ENCODE assay signal across 8 cellular contexts in genomic region chr10:119602241-119603095, GRCh38. TPM values are rescaled to one million over a fixed set of nuclear protein-coding genes. Genes with fewer than 3 reads are reported as not detected.
DNase-seq lines count a peak whose midpoint lies in the region; ATAC-seq, FAIRE-seq and TF ChIP-seq lines count a peak whose summit lies in the region.

No MANE protein-coding gene starts in this region.

- peaks cover 4% of the 10 kb centered on the region for H3K36me3 Mint-ChIP-seq in activated CD8-positive, alpha-beta T cell treated with anti-CD3 and anti-CD28 coated beads, Interleukin-2, amount 10 ng/mL, durations not matched to agents 7 days and 5 days (ENCODE audit: low read depth)

- H3K4me3 Mint-ChIP-seq in activated CD8-positive, alpha-beta T cell treated with anti-CD3 and anti-CD28 coated beads, Interleukin-2, amount 10 ng/mL, durations not matched to agents 7 days and 5 days = no peak overlapping the region

- peak; percentile 45 for DNase-seq in GM03348 (ENCODE audit: low spot score)
- peak; percentile 66 for DNase-seq in activated CD8-positive, alpha-beta T cell treated with anti-CD3 and anti-CD28 coated beads, Interleukin-2, amount 10 ng/mL, durations not matched to agents 7 days and 5 days
- DNase-seq in keratinocyte (ENCODE audit: low read depth, low spot score) = no peak
- no peak for DNase-seq in epidermal melanocyte (ENCODE audit: insufficient read length, low spot score)
- no peak for DNase-seq in NCI-H128 (lab: John Stamatoyannopoulos, UW; ENCODE audit: unreplicated experiment)

- H3K9me1 ChIP-seq in keratinocyte (ENCODE audit: control insufficient read depth, extremely low read depth, insufficient read depth, low read length) = no peaks in the 10 kb centered on the region

- no peak overlapping the region for H2AFZ ChIP-seq in keratinocyte (ENCODE audit: control insufficient read depth, low read length)

- ATAC-seq in activated CD8-positive, alpha-beta T cell treated with anti-CD3 and anti-CD28 coated beads, Interleukin-2, amount 10 ng/mL, durations not matched to agents 7 days and 5 days = peak; percentile 89
- ATAC-seq in GM18520 (IDR thresholded peaks at IDR 0.05; ENCODE audit: unreplicated experiment) (no peak), HG03432 (IDR thresholded peaks at IDR 0.05; ENCODE audit: unreplicated experiment) (no peak)

- H3K4me1 ChIP-seq in keratinocyte (ENCODE audit: control insufficient read depth, extremely low read depth, insufficient read depth, low read length) = peaks cover 5% of the 10 kb centered on the region

- H3K27ac Mint-ChIP-seq in activated CD8-positive, alpha-beta T cell treated with anti-CD3 and anti-CD28 coated beads, Interleukin-2, amount 10 ng/mL, durations not matched to agents 7 days and 5 days = no peak overlapping the region

- no peaks in the 10 kb centered on the region for H4K20me1 ChIP-seq in keratinocyte (ENCODE audit: control insufficient read depth, extremely low read depth, insufficient read depth, low read length)

- TF ChIP-seq CTCF in keratinocyte (optimal IDR thresholded peaks at IDR 0.05 in 1 of 3, IDR thresholded peaks at IDR 0.05 in 1 of 3, conservative IDR thresholded peaks at IDR 0.05 in 1 of 3; ENCODE audit: extremely low read depth in 1 of 3, insufficient read depth in 2 of 3, low read length in 3 of 3) = peak; percentile 63 to 84 (median 66)

- no peaks in the 10 kb centered on the region for H3K27me3 ChIP-seq in keratinocyte (ENCODE audit: control insufficient read depth, extremely low read depth, insufficient read depth, low read length)

- no peak overlapping the region for H3K9ac ChIP-seq in keratinocyte (ENCODE audit: control insufficient read depth, extremely low read depth, insufficient read depth, low read length)

- H3K79me2 ChIP-seq in keratinocyte (ENCODE audit: control insufficient read depth, insufficient read depth, low read length) = peaks cover 2% of the 10 kb centered on the region

- peak; percentile 39 for FAIRE-seq in keratinocyte (lab: Jason Lieb, UNC)

- H3K9me3 ChIP-seq in keratinocyte (ENCODE audit: control insufficient read depth, low read depth, low read length) = no peaks in the 10 kb centered on the region

- CTCF ChIA-PET in activated CD8-positive, alpha-beta T cell treated with anti-CD3 and anti-CD28 coated beads, Interleukin-2, amount 10 ng/mL, durations not matched to agents 7 days and 5 days (lab: Charles Lee) = interaction anchor here (0.6 to 2.7 kb wide), 25 partner anchors 8 to 403 kb away, joined by 3 to 14 read pairs (median 4); partner anchors contain the start of gene BAG3

- no peak for TF ChIP-seq EP300 in Ishikawa (IDR thresholded peaks at IDR 0.05; ENCODE audit: borderline replicate concordance)

- H3K9me3 Mint-ChIP-seq in activated CD8-positive, alpha-beta T cell treated with anti-CD3 and anti-CD28 coated beads, Interleukin-2, amount 10 ng/mL, durations not matched to agents 7 days and 5 days (ENCODE audit: insufficient read depth) = no peaks in the 10 kb centered on the region

- no peak overlapping the region for H3K4me2 ChIP-seq in keratinocyte (ENCODE audit: control insufficient read depth, extremely low read depth, insufficient read depth, low read depth, low read length)

- H3K27me3 Mint-ChIP-seq in activated CD8-positive, alpha-beta T cell treated with anti-CD3 and anti-CD28 coated beads, Interleukin-2, amount 10 ng/mL, durations not matched to agents 7 days and 5 days (ENCODE audit: low read depth) = peaks cover 3% of the 10 kb centered on the region

- H3K4me3 ChIP-seq in keratinocyte (ENCODE audit: control insufficient read depth in 2 of 3, extremely low read depth in 1 of 3, insufficient read depth in 2 of 3, low read depth in 1 of 3, low read length in 3 of 3) = no peak overlapping the region

- H3K27ac ChIP-seq in keratinocyte (ENCODE audit: control insufficient read depth, insufficient read depth, low read length) = no peak overlapping the region

- dilution Hi-C loops in keratinocyte (cut with MboI; ENCODE audit: extremely low pct_ligation_motif_present, low sequenced_read_pairs) = no loop called here

- POLR2A ChIA-PET in activated CD8-positive, alpha-beta T cell treated with anti-CD3 and anti-CD28 coated beads, Interleukin-2, amount 10 ng/mL, durations not matched to agents 7 days and 5 days (lab: Charles Lee) = interaction anchor here (0.6 kb wide), 1 partner anchor 43 kb away, joined by 6 read pairs; no protein-coding TSS in a partner anchor

- no peaks in the 10 kb centered on the region for H3K36me3 ChIP-seq in keratinocyte (ENCODE audit: control insufficient read depth in 2 of 2, extremely low read depth in 1 of 2, insufficient read depth in 2 of 2, low read length in 2 of 2)

- H3K4me1 Mint-ChIP-seq in activated CD8-positive, alpha-beta T cell treated with anti-CD3 and anti-CD28 coated beads, Interleukin-2, amount 10 ng/mL, durations not matched to agents 7 days and 5 days (ENCODE audit: low read depth) = peaks cover 10% of the 10 kb centered on the region

- peak; percentile 62 for TF ChIP-seq RAD21 in Ishikawa (IDR thresholded peaks at IDR 0.05; ENCODE audit: low read depth)

TF ChIP-seq in Ishikawa, 13 proteins besides CTCF, POLR2A, EP300 and RAD21:
- TF ChIP-seq CEBPB (IDR thresholded peaks at IDR 0.05) = no peak; the same call in 1 of the 2 replicates
- TF ChIP-seq EGR1 (IDR thresholded peaks at IDR 0.05) = no peak
- TF ChIP-seq TCF12 (IDR thresholded peaks at IDR 0.05; ENCODE audit: low read depth) = no peak
- TF ChIP-seq ZBTB7A (IDR thresholded peaks at IDR 0.05; ENCODE audit: low read depth) = no peak
- TF ChIP-seq MAX (IDR thresholded peaks at IDR 0.05) = no peak
- TF ChIP-seq TEAD4 (IDR thresholded peaks at IDR 0.05) = no peak
- TF ChIP-seq CREB1 (IDR thresholded peaks at IDR 0.05; ENCODE audit: low read depth) = no peak
- TF ChIP-seq USF1 (IDR thresholded peaks at IDR 0.05) = no peak
- no peak for TF ChIP-seq YY1 (IDR thresholded peaks at IDR 0.05; ENCODE audit: low read depth)
- no peak for TF ChIP-seq NFIC (IDR thresholded peaks at IDR 0.05)
- TF ChIP-seq FOXM1 (IDR thresholded peaks at IDR 0.05; ENCODE audit: borderline replicate concordance, low read depth) = no peak
- TF ChIP-seq TAF1 (IDR thresholded peaks at IDR 0.05; ENCODE audit: low read depth) = no peak

RNA-seq across cellular contexts. Expression of gene TIAL1, which starts 5.7 kb away (rescaled TPM):
- 100 to 1,000 TPM; 173 to 177 TPM for total RNA-seq in activated CD8-positive, alpha-beta T cell treated with anti-CD3 and anti-CD28 coated beads, Interleukin-2, amount 10 ng/mL, durations not matched to agents 7 days and 5 days
- polyA plus RNA-seq in keratinocyte = 66.9 to 117 TPM (median 98.1 TPM) in 3 replicates
- 181 TPM for polyA plus RNA-seq in keratinocyte (2011; ENCODE audit: low read depth)
- 42.0 and 70.2 TPM in 2 replicates for polyA plus RNA-seq in keratinocyte (2011; cell fraction: cytosol; rRNA removed)
- polyA plus RNA-seq in keratinocyte (2011; cell fraction: nucleus; rRNA removed) = 193 and 255 TPM in 2 replicates
- polyA plus RNA-seq in keratinocyte (2012; ENCODE audit: low replicate concordance) = 70.7 and 108 TPM in 2 replicates
- 23.8 to 78.1 TPM (median 32.4 TPM) in 3 replicates for polyA minus RNA-seq in keratinocyte
- polyA minus RNA-seq in keratinocyte (2011; cell fraction: cytosol; rRNA and poly(A)+ RNA removed) = 24.4 TPM
- 35.2 and 69.0 TPM in 2 replicates for polyA minus RNA-seq in keratinocyte (2011; cell fraction: nucleus; rRNA and poly(A)+ RNA removed)

RNA-seq across cellular contexts. Expression of gene BAG3, which starts 48.7 kb away (rescaled TPM):
- total RNA-seq in activated CD8-positive, alpha-beta T cell treated with anti-CD3 and anti-CD28 coated beads, Interleukin-2, amount 10 ng/mL, durations not matched to agents 7 days and 5 days = 10 to 100 TPM; 14.2 to 14.7 TPM
- 15.2 to 84.7 TPM (median 26.2 TPM) in 3 replicates for polyA plus RNA-seq in keratinocyte
- polyA plus RNA-seq in keratinocyte (2011; ENCODE audit: low read depth) = 419 TPM
- polyA plus RNA-seq in keratinocyte (2011; cell fraction: cytosol; rRNA removed) = 51.0 and 71.3 TPM in 2 replicates
- polyA plus RNA-seq in keratinocyte (2011; cell fraction: nucleus; rRNA removed) = 98.1 and 123 TPM in 2 replicates
- polyA plus RNA-seq in keratinocyte (2012; ENCODE audit: low replicate concordance) = 152 and 176 TPM in 2 replicates
- 14.0 to 96.2 TPM (median 28.4 TPM) in 3 replicates for polyA minus RNA-seq in keratinocyte
- 65.0 TPM for polyA minus RNA-seq in keratinocyte (2011; cell fraction: cytosol; rRNA and poly(A)+ RNA removed)
- polyA minus RNA-seq in keratinocyte (2011; cell fraction: nucleus; rRNA and poly(A)+ RNA removed) = 43.2 and 64.7 TPM in 2 replicates

RNA-seq across cellular contexts. Expression of gene RGS10, which starts 59.9 kb away (rescaled TPM):
- 100 to 1,000 TPM; 166 TPM for total RNA-seq in activated CD8-positive, alpha-beta T cell treated with anti-CD3 and anti-CD28 coated beads, Interleukin-2, amount 10 ng/mL, durations not matched to agents 7 days and 5 days
- polyA plus RNA-seq in keratinocyte = 51.0 to 87.8 TPM (median 66.4 TPM) in 3 replicates
- 26.7 TPM for polyA plus RNA-seq in keratinocyte (2011; ENCODE audit: low read depth)
- 79.8 and 97.8 TPM in 2 replicates for polyA plus RNA-seq in keratinocyte (2011; cell fraction: cytosol; rRNA removed)
- polyA plus RNA-seq in keratinocyte (2011; cell fraction: nucleus; rRNA removed) = 16.2 and 23.1 TPM in 2 replicates
- polyA plus RNA-seq in keratinocyte (2012; ENCODE audit: low replicate concordance) = 62.0 and 82.8 TPM in 2 replicates
- 2.9 to 22.3 TPM (median 17.0 TPM) in 3 replicates for polyA minus RNA-seq in keratinocyte
- 43.5 TPM for polyA minus RNA-seq in keratinocyte (2011; cell fraction: cytosol; rRNA and poly(A)+ RNA removed)
- 6.0 and 6.7 TPM in 2 replicates for polyA minus RNA-seq in keratinocyte (2011; cell fraction: nucleus; rRNA and poly(A)+ RNA removed)

Comparison
In these comparisons a context has a peak if more than half of its experiments do, and no peak if none do; other contexts are left out.
1. DNase-seq: peak in GM03348 (single experiment) and activated CD8-positive, alpha-beta T cell treated with anti-CD3 and anti-CD28 coated beads, Interleukin-2, amount 10 ng/mL, durations not matched to agents 7 days and 5 days (single experiment); none in keratinocyte (single experiment), epidermal melanocyte (single experiment) and NCI-H128 (single experiment).